In genomic region chr7:26958834-26959233, GRCh38 we compare ENCODE assay signal across 16 cellular contexts.
DNase-seq lines count a peak whose midpoint lies in the region; ATAC-seq and TF ChIP-seq lines count a peak whose summit lies in the region.
"Had no signal": no experiment of that assay in that cellular context is flagged by ENCODE, and none has a peak within 500 bp of the region (broad histone marks: within the 10 kb centered on the region; RNA-seq: fewer than 3 reads in every experiment).

No MANE protein-coding gene starts in this region.

- H3K36me3 ChIP-seq in PC-3 (ENCODE audit: low read depth, low read length), result no peaks in the 10 kb centered on the region
- H3K36me3 ChIP-seq: gastroesophageal sphincter, neutrophil had no signal

- CTCF ChIA-PET in PC-3 (lab: Charles Lee), result no interaction called here

- no peak overlapping the region for H3K4me3 Mint-ChIP-seq in activated T-helper 17 cell treated with anti-CD3 and anti-CD28 coated beads, Interleukin-2, amount 50 U/mL, for 72 hours

- H3K4me1 ChIP-seq in PC-3 (ENCODE audit: insufficient read depth, low read length), result peaks cover 20% of the 10 kb centered on the region

- H3K27me3 ChIP-seq in PC-3 (ENCODE audit: low read length), result no peaks in the 10 kb centered on the region
- H3K27me3 ChIP-seq: gastroesophageal sphincter, neutrophil had no signal

- peak; percentile 96 for ATAC-seq in PC-3
- no peak for ATAC-seq in activated T-helper 17 cell treated with anti-CD3 and anti-CD28 coated beads, Interleukin-2, amount 50 U/mL, for 72 hours (replicated peaks)
- no peak for ATAC-seq in sciatic nerve
- ATAC-seq: gastroesophageal sphincter, K562 had no signal

- peak overlapping the region; percentile 59 for H2AFZ ChIP-seq in PC-3 (ENCODE audit: low read length)

- H3K36me3 Mint-ChIP-seq in activated T-helper 17 cell treated with anti-CD3 and anti-CD28 coated beads, Interleukin-2, amount 50 U/mL, for 72 hours (ENCODE audit: low read depth), result no peaks in the 10 kb centered on the region

- DNase-seq in Daoy (ENCODE audit: low read depth) (peak; percentile 71), PC-3 (peak; percentile 93), epithelial cell of proximal tubule (ENCODE audit: low read depth) (peak; percentile 50), non-pigmented ciliary epithelial cell (ENCODE audit: low read depth) (peak; percentile 1), SW480 (ENCODE audit: low spot score) (no peak), sciatic nerve (ENCODE audit: low spot score) (no peak)
- no peak for DNase-seq in stimulated activated CD4-positive, alpha-beta T cell treated with anti-CD3 and anti-CD28 coated beads, Interleukin-4, amount 100 ng/mL, for 1 hour
- DNase-seq: activated CD4-positive, alpha-beta T cell treated with anti-CD3 and anti-CD28 coated beads, Interleukin-2, amount 50 U/mL, for 48 hours; activated naive CD4-positive, alpha-beta T cell treated with Interleukin-2 at 50 U/mL for 16 hours; COR-L47; NCI-H2029; T-helper 1 cell had no signal

- intact Hi-C loops in PC-3 (cut with micrococcal nuclease) (no loop called here), sciatic nerve (cut with DNase I) (no loop called here)

- peaks cover 9% of the 10 kb centered on the region for H3F3A ChIP-seq in PC-3 (ENCODE audit: low read length, unreplicated experiment)

- no peaks in the 10 kb centered on the region for H3K4me1 Mint-ChIP-seq in activated T-helper 17 cell treated with anti-CD3 and anti-CD28 coated beads, Interleukin-2, amount 50 U/mL, for 72 hours

- H4K20me1 ChIP-seq in PC-3 (ENCODE audit: low read length), result no peaks in the 10 kb centered on the region

- TF ChIP-seq CTCF in PC-3 (conservative IDR thresholded peaks at IDR 0.05; ENCODE audit: low read depth, low read length) (no peak), epithelial cell of proximal tubule (conservative IDR thresholded peaks at IDR 0.05; ENCODE audit: low read depth, low read length) (no peak)

- no peaks in the 10 kb centered on the region for H3K9me2 ChIP-seq in PC-3 (replicated peaks; ENCODE audit: low read length)

- POLR2A ChIA-PET in PC-3 (lab: Charles Lee; ENCODE audit: unreplicated experiment), result interaction anchor here (0.6 kb wide), 1 partner anchor 674 kb away, joined by 3 read pairs; no protein-coding TSS in a partner anchor

- peaks cover 21% of the 10 kb centered on the region for H3K27me3 Mint-ChIP-seq in activated T-helper 17 cell treated with anti-CD3 and anti-CD28 coated beads, Interleukin-2, amount 50 U/mL, for 72 hours

- no peaks in the 10 kb centered on the region for H3K9me3 ChIP-seq in PC-3 (ENCODE audit: low read length)
- H3K9me3 ChIP-seq: gastroesophageal sphincter, neutrophil had no signal

- H3K4me3 ChIP-seq in PC-3 (ENCODE audit: low read length), result no peak overlapping the region
- no peak overlapping the region for H3K4me3 ChIP-seq in epithelial cell of proximal tubule (ENCODE audit: low read depth, low read length)
- H3K4me3 ChIP-seq: gastroesophageal sphincter, K562 had no signal

- H3K79me2 ChIP-seq in PC-3 (ENCODE audit: low read length), result no peaks in the 10 kb centered on the region

- no peak overlapping the region for H3K27ac Mint-ChIP-seq in activated T-helper 17 cell treated with anti-CD3 and anti-CD28 coated beads, Interleukin-2, amount 50 U/mL, for 72 hours

- no peaks in the 10 kb centered on the region for H3K9me3 Mint-ChIP-seq in activated T-helper 17 cell treated with anti-CD3 and anti-CD28 coated beads, Interleukin-2, amount 50 U/mL, for 72 hours

- peak overlapping the region; percentile 49 for H3K9ac ChIP-seq in PC-3 (ENCODE audit: low read length)

- H3K27ac ChIP-seq in PC-3 (ENCODE audit: low read length), result peak overlapping the region; percentile 86
- H3K27ac ChIP-seq: gastroesophageal sphincter, neutrophil had no signal

- BruUV-seq in PC-3 (replicated peaks; lab: Mats Ljungman, UMichigan), result no TSS peak

- peak overlapping the region; percentile 48 for H3K4me2 ChIP-seq in PC-3 (ENCODE audit: low read length)

Comparison
In these comparisons a context has a peak if more than half of its experiments do, and no peak if none do; other contexts are left out.
1. DNase-seq: peak in Daoy (single experiment), PC-3 (single experiment), epithelial cell of proximal tubule (single experiment) and non-pigmented ciliary epithelial cell (single experiment); none in stimulated activated CD4-positive, alpha-beta T cell treated with anti-CD3 and anti-CD28 coated beads, Interleukin-4, amount 100 ng/mL, for 1 hour (single experiment), SW480 (single experiment) and sciatic nerve (single experiment).